In the genomic region with DNA sequence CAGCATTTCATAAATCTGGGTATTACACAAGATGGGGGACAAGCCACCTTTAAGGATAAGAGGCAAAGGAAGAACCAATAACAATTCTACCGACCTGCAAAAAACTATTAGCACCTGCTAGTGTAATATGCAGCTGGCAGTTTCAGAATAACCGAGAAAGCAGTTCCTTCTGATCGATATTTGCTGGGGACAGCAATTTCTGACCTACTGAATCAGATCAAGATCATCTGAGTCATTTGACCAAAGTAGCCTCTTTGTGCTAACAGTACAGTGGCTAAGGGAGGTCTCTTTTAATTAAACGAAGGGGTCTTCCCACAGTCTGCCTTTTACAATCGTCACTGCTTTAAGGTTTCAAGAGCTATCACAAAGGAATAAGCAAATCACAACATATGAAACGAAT, we compare ENCODE assay signal across 18 cellular contexts.
A peak's percentile ranks its signal among the peaks of the same experiment; 100 is the strongest.
DNase-seq lines count a peak whose midpoint lies in the region; ATAC-seq and TF ChIP-seq lines count a peak whose summit lies in the region.
"Had no signal": no experiment of that assay in that cellular context is flagged by ENCODE, and none has a peak within 500 bp of the region (broad histone marks: within the 10 kb centered on the region; RNA-seq: fewer than 3 reads in every experiment).

No MANE protein-coding gene starts in this region.

- peaks cover 18% of the 10 kb centered on the region for H3K36me3 Mint-ChIP-seq in stimulated activated memory B cell treated with anti-CD40 and anti-IgM and Interleukin-4, amounts not matched to agents 10 μg/mL and 1 μg/mL and 100 μg/mL, for 72 hours

- H3K79me2 ChIP-seq in osteoblast (ENCODE audit: insufficient read depth, low read length) = no peaks in the 10 kb centered on the region

- H3K4me1 Mint-ChIP-seq in stimulated activated memory B cell treated with anti-CD40 and anti-IgM and Interleukin-4, amounts not matched to agents 10 μg/mL and 1 μg/mL and 100 μg/mL, for 72 hours = peaks cover 45% of the 10 kb centered on the region

- H3K27me3 ChIP-seq in osteoblast (ENCODE audit: insufficient read depth, low read length) = no peaks in the 10 kb centered on the region
- H3K27me3 ChIP-seq: gastroesophageal sphincter, SJCRH30, testis had no signal

- no peaks in the 10 kb centered on the region for H3K9me3 Mint-ChIP-seq in stimulated activated memory B cell treated with anti-CD40 and anti-IgM and Interleukin-4, amounts not matched to agents 10 μg/mL and 1 μg/mL and 100 μg/mL, for 72 hours
- H3K9me3 Mint-ChIP-seq: CD4-positive, alpha-beta memory T cell; H9 had no signal

- H3K4me3 ChIP-seq in osteoblast (ENCODE audit: insufficient read depth, low read length) (no peak overlapping the region), coronary artery (no peak overlapping the region)
- H3K4me3 ChIP-seq: gastroesophageal sphincter, SJCRH30, testis had no signal

- H2AFZ ChIP-seq in osteoblast (ENCODE audit: low read length) = no peak overlapping the region

- H3K36me3 ChIP-seq in osteoblast (ENCODE audit: insufficient read depth, low read length) = no peaks in the 10 kb centered on the region
- H3K36me3 ChIP-seq: gastroesophageal sphincter, SJCRH30 had no signal

- H3K4me1 ChIP-seq in osteoblast (ENCODE audit: insufficient read depth, low read length) = no peaks in the 10 kb centered on the region
- H3K4me1 ChIP-seq: gastroesophageal sphincter, SJCRH30, testis had no signal

- no peaks in the 10 kb centered on the region for H3K27me3 Mint-ChIP-seq in stimulated activated memory B cell treated with anti-CD40 and anti-IgM and Interleukin-4, amounts not matched to agents 10 μg/mL and 1 μg/mL and 100 μg/mL, for 72 hours
- H3K27me3 Mint-ChIP-seq: CD4-positive, alpha-beta memory T cell; naive B cell had no signal

- peak overlapping the region; percentile 33 for H3K4me3 Mint-ChIP-seq in stimulated activated memory B cell treated with anti-CD40 and anti-IgM and Interleukin-4, amounts not matched to agents 10 μg/mL and 1 μg/mL and 100 μg/mL, for 72 hours
- H3K4me3 Mint-ChIP-seq: CD4-positive, alpha-beta memory T cell; H9; naive B cell had no signal

- DNase-seq in osteoblast (ENCODE audit: insufficient read length, low spot score, missing footprints) = no peak
- DNase-seq in NCI-H1105 (lab: John Stamatoyannopoulos, UW) = no peak
- no peak for DNase-seq in coronary artery (ENCODE audit: low spot score)
- DNase-seq: activated T-cell treated with anti-CD3 and anti-CD28 coated beads, Interleukin-2, amount 50 U/mL, for 1 hour; anterior cingulate cortex; CD4-positive, alpha-beta memory T cell; effector memory CD4-positive, alpha-beta T cell; H9; naive B cell; NCI-H1694 treated with DMSO at 0.1 percent for 48 hours; NCI-H82; testis had no signal

- TF ChIP-seq CTCF in osteoblast (IDR thresholded peaks at IDR 0.05; ENCODE audit: extremely low read depth, low read depth, low read length) (no peak), coronary artery (IDR thresholded peaks at IDR 0.05) (no peak)

- H3K27ac Mint-ChIP-seq in stimulated activated memory B cell treated with anti-CD40 and anti-IgM and Interleukin-4, amounts not matched to agents 10 μg/mL and 1 μg/mL and 100 μg/mL, for 72 hours = peak overlapping the region; percentile 66
- H3K27ac Mint-ChIP-seq: CD4-positive, alpha-beta memory T cell; H9 had no signal

- ATAC-seq in GM19025 (IDR thresholded peaks at IDR 0.05; ENCODE audit: low read depth, unreplicated experiment) (peak; percentile 63), GM21825 (IDR thresholded peaks at IDR 0.05; ENCODE audit: unreplicated experiment) (peak; percentile 58), HG03354 (IDR thresholded peaks at IDR 0.05; ENCODE audit: poor library complexity, severe bottlenecking, unreplicated experiment) (peak; percentile 76)
- ATAC-seq in stimulated activated memory B cell treated with anti-CD40 and anti-IgM and Interleukin-4, amounts not matched to agents 10 μg/mL and 1 μg/mL and 100 μg/mL, for 72 hours = peak; percentile 70
- ATAC-seq: gastroesophageal sphincter had no signal

- no peak overlapping the region for H3K4me2 ChIP-seq in osteoblast (ENCODE audit: insufficient read depth, low read length)

- H3K9me3 ChIP-seq in osteoblast (ENCODE audit: low read depth, low read length) = no peaks in the 10 kb centered on the region
- H3K9me3 ChIP-seq: gastroesophageal sphincter, SJCRH30, testis had no signal

- no peak overlapping the region for H3K27ac ChIP-seq in osteoblast (ENCODE audit: low read depth, low read length)
- H3K27ac ChIP-seq in coronary artery = no peak overlapping the region
- H3K27ac ChIP-seq: gastroesophageal sphincter, SJCRH30, testis had no signal

- H4K20me1 ChIP-seq in osteoblast (ENCODE audit: insufficient read depth, low read length) = peaks cover 2% of the 10 kb centered on the region
